In the genomic region with DNA sequence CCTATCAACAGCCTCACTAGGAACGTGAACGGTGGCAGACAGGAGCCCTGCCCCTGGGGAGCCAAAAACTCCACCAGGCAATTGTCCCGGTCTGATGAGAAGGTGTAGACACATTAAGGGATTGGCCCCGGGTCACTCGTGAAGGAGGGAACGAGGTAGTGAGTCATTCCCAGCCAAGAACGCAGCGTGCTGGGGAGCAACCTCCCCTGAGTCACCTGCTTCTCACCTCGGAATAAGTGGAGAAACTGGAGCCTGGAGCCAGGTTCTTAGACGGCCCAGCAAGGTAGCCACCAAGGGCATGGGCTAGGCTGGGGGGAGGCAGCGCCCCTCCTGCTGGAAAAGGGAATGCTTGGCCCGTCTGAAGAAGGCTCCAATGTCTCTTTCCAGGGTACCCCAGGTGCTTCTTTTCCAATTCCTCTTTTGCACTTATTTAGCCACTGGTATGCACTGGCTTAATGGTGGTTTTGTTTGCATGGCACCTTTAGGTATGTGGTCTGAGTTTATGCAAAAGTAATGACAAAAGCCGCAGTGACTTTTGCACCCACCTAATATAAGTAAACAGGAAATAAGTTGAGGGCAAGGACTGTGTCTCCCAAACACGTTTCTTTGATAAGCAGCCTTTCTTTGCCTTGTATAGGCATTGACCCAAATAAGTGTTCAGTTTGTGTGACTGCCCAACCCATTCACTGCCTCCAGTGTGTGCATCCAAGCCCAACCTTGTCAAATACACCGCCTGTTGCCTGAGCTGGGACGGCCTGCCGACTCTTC, we compare ENCODE assay signal across 8 cellular contexts. TPM values are rescaled to one million over a fixed set of nuclear protein-coding genes. Genes with fewer than 3 reads are reported as not detected.
A peak's percentile ranks its signal among the peaks of the same experiment; 100 is the strongest.
DNase-seq lines count a peak whose midpoint lies in the region; ATAC-seq, FAIRE-seq and TF ChIP-seq lines count a peak whose summit lies in the region.

No MANE protein-coding gene starts in this region.

- peaks cover 0 to 20% of the 10 kb centered on the region in 2 experiments; a peak in 2 of 4 replicates for H3K79me2 ChIP-seq in H1 (ENCODE audit: control insufficient read depth in 1 of 2, insufficient read depth in 2 of 2, low read length in 2 of 2)

- no peak overlapping the region for H2BK120ac ChIP-seq in H1 (replicated peaks; ENCODE audit: low read depth, low read length)

- intact Hi-C loops in CD4-positive, alpha-beta memory T cell (cut with micrococcal nuclease) = loop anchor here (1.0 to 5.0 kb wide), 4 partner anchors 10 to 470 kb away; partner anchors contain the start of gene NOL11

- peaks cover 5 to 17% of the 10 kb centered on the region in 2 donors for H3K36me3 Mint-ChIP-seq in CD4-positive, alpha-beta memory T cell
- H3K36me3 Mint-ChIP-seq in nephron (ENCODE audit: low read depth) = peaks cover 5% of the 10 kb centered on the region

- no peak for TF ChIP-seq EP300 in H1 (IDR thresholded peaks at IDR 0.05; ENCODE audit: borderline replicate concordance in 1 of 2, low read depth in 2 of 2, low read length in 2 of 2)

- no peaks in the 10 kb centered on the region for H3K9me3 ChIP-seq in CD4-positive, alpha-beta memory T cell (ENCODE audit: control insufficient read depth in 1 of 2, low read length in 2 of 2)
- no peaks in the 10 kb centered on the region for H3K9me3 ChIP-seq in H1 (ENCODE audit: insufficient read depth in 2 of 2, low read depth in 1 of 2, low read length in 1 of 2)

- H3K4me3 Mint-ChIP-seq in CD4-positive, alpha-beta memory T cell = peak overlapping the region; percentile 86 to 93 (median 89)
- peak overlapping the region; percentile 89 to 94 (median 93) for H3K4me3 Mint-ChIP-seq in nephron

- no peak overlapping the region for H4K5ac ChIP-seq in H1 (ENCODE audit: insufficient read length, low read depth, low read length)

- TF ChIP-seq CTCF in H1 (IDR thresholded peaks at IDR 0.05; ENCODE audit: control extremely low read depth in 1 of 3, insufficient read depth in 1 of 3, low read depth in 1 of 3, low read length in 3 of 3) = peak in 2 of 3 experiments; percentile 22 to 40; a peak in 2 of 4 replicates
- no peak for TF ChIP-seq CTCF in nephron (IDR thresholded peaks at IDR 0.05; ENCODE audit: unreplicated experiment in 3 of 3)

- H2BK15ac ChIP-seq in H1 (ENCODE audit: low read length) = 0 out of 2 replicates have a peak overlapping the region, but pooled peaks have one; percentile 38

- peak in 1 of 2 experiments; percentile 16; a peak in 2 of 4 replicates for TF ChIP-seq RAD21 in H1 (IDR thresholded peaks at IDR 0.05 in 1 of 2, conservative IDR thresholded peaks at IDR 0.05 in 1 of 2; ENCODE audit: low read depth in 2 of 2, low read length in 2 of 2)

- H4K20me1 ChIP-seq in H1 (replicated peaks in 1 of 2; ENCODE audit: control insufficient read depth in 1 of 2, insufficient read depth in 2 of 2, low read length in 2 of 2) = no peaks in the 10 kb centered on the region

- peak overlapping the region; percentile 6; the same call in 1 of the 2 replicates for H2BK5ac ChIP-seq in H1 (ENCODE audit: low read depth, low read length)

- POLR2A ChIA-PET in CD4-positive, alpha-beta memory T cell (lab: Charles Lee; ENCODE audit: partially characterized antibody) = interaction anchor here (0.5 to 1.9 kb wide), 5 partner anchors 9 to 111 kb away, joined by 3 to 13 read pairs (median 3); no protein-coding TSS in a partner anchor
- POLR2A ChIA-PET in H1 (lab: Charles Lee; ENCODE audit: partially characterized antibody) = no interaction called here

- H2BK12ac ChIP-seq in H1 (ENCODE audit: low read depth, low read length) = 0 out of 2 replicates have a peak overlapping the region, but pooled peaks have one; percentile 28

- H3K27ac ChIP-seq in CD4-positive, alpha-beta memory T cell (ENCODE audit: low read depth, low read length) = peak overlapping the region; percentile 84
- H3K27ac ChIP-seq in H1 (ENCODE audit: low read depth, low read length) = no peak overlapping the region

- peak overlapping the region; percentile 54 to 78 for H3K4me3 ChIP-seq in CD4-positive, alpha-beta memory T cell (ENCODE audit: low read length in 2 of 2)
- peak overlapping the region; percentile 66 to 96 (median 84); a peak in 7 of 8 replicates for H3K4me3 ChIP-seq in H1 (ENCODE audit: extremely low read depth in 1 of 4, insufficient read depth in 2 of 4, low read depth in 3 of 4, low read length in 4 of 4)

- WGBS in H1 (ENCODE audit: extremely low coverage in 1 of 2, insufficient coverage in 1 of 2, insufficient read length in 1 of 2, insufficient replicate concordance in 2 of 2, low coverage in 1 of 2, low lambda C conversion rate in 2 of 2, missing lambda C conversion rate in 1 of 2), 2 experiments = 30% methylated on average over 16 of the region's 17 CpGs; no CpG with 5 or more reads in 1 of the 2 experiments

- no peak overlapping the region for H3K23ac ChIP-seq in H1 (ENCODE audit: insufficient read length)

- H3K9me3 Mint-ChIP-seq in CD4-positive, alpha-beta memory T cell = no peaks in the 10 kb centered on the region
- H3K9me3 Mint-ChIP-seq in nephron = no peaks in the 10 kb centered on the region

- peak; percentile 56 to 84 (median 74) for DNase-seq in CD4-positive, alpha-beta memory T cell
- DNase-seq in UCSD-AML1 (lab: John Stamatoyannopoulos, UW; ENCODE audit: unreplicated experiment) = peak; percentile 30
- DNase-seq in H1 (ENCODE audit: low read depth in 1 of 2, low spot score in 2 of 2) = peak; percentile 54 to 63
- DNase-seq in NCI-H1048 (lab: John Stamatoyannopoulos, UW) = no peak
- DNase-seq in DMS153 treated with DMSO at 0.1 percent for 48 hours (lab: John Stamatoyannopoulos, UW; ENCODE audit: unreplicated experiment) = no peak

- no peak overlapping the region for H3K14ac ChIP-seq in H1 (ENCODE audit: insufficient read length)

- ATAC-seq in GM19324 (IDR thresholded peaks at IDR 0.05; ENCODE audit: low FRiP score, unreplicated experiment) (peak; percentile 86), HG03432 (IDR thresholded peaks at IDR 0.05; ENCODE audit: unreplicated experiment) (peak; percentile 54)

- no peak overlapping the region for H2BK20ac ChIP-seq in H1 (ENCODE audit: low read length)

- H3K27me3 ChIP-seq in CD4-positive, alpha-beta memory T cell (ENCODE audit: insufficient read depth, low read length) = no peaks in the 10 kb centered on the region
- no peaks in the 10 kb centered on the region for H3K27me3 ChIP-seq in H1 (replicated peaks in 1 of 4; ENCODE audit: control insufficient read depth in 3 of 4, extremely low read depth in 1 of 4, insufficient read depth in 3 of 4, low read length in 3 of 4)

- H4K91ac ChIP-seq in H1 (replicated peaks; ENCODE audit: insufficient read length, low read length) = peak overlapping the region; percentile 45

- peaks cover 26 to 43% (median 33%) of the 10 kb centered on the region in 4 donors for H3K4me1 Mint-ChIP-seq in CD4-positive, alpha-beta memory T cell
- peaks cover 25% of the 10 kb centered on the region for H3K4me1 Mint-ChIP-seq in nephron

- H3K4me1 ChIP-seq in CD4-positive, alpha-beta memory T cell (ENCODE audit: insufficient read depth, low read length) = peaks cover 46% of the 10 kb centered on the region
- peaks cover 6 to 12% (median 9%) of the 10 kb centered on the region in 4 experiments for H3K4me1 ChIP-seq in H1 (replicated peaks in 1 of 4; ENCODE audit: control insufficient read depth in 3 of 4, insufficient read depth in 4 of 4, low read length in 3 of 4)

- no peak overlapping the region for H3K56ac ChIP-seq in H1 (replicated peaks; ENCODE audit: insufficient read length, low read depth, low read length)

- no peaks in the 10 kb centered on the region for H3K79me1 ChIP-seq in H1 (ENCODE audit: low read depth, low read length)

- no peaks in the 10 kb centered on the region for H3K36me3 ChIP-seq in CD4-positive, alpha-beta memory T cell (ENCODE audit: insufficient read depth, low read length)
- H3K36me3 ChIP-seq in H1 (ENCODE audit: control insufficient read depth in 2 of 4, insufficient read depth in 4 of 4, low read length in 3 of 4) = no peaks in the 10 kb centered on the region

- peak overlapping the region in 1 of 4 experiments; percentile 18; a peak in 2 of 7 replicates for H3K9ac ChIP-seq in H1 (replicated peaks in 1 of 4; ENCODE audit: extremely low read depth in 1 of 4, low read depth in 3 of 4, low read length in 3 of 4)

- no peaks in the 10 kb centered on the region for H3K27me3 Mint-ChIP-seq in CD4-positive, alpha-beta memory T cell
- H3K27me3 Mint-ChIP-seq in nephron (ENCODE audit: low read depth) = peaks cover 9% of the 10 kb centered on the region

- no peak; a peak in 1 of 3 replicates for TF ChIP-seq POLR2A in H1 (IDR thresholded peaks at IDR 0.05; ENCODE audit: control extremely low read depth in 1 of 2, low read depth in 2 of 2, low read length in 2 of 2)

- H3K18ac ChIP-seq in H1 (ENCODE audit: extremely low read depth, low read length) = peak overlapping the region; percentile 39; the same call in 1 of the 2 replicates

- H3K23me2 ChIP-seq in H1 (ENCODE audit: low read depth, low read length) = peaks cover 7% of the 10 kb centered on the region

- peak overlapping the region; percentile 73 to 78 for H3K4me2 ChIP-seq in H1 (ENCODE audit: insufficient read depth in 1 of 2, low read depth in 2 of 2, low read length in 2 of 2)

- no peak overlapping the region for H3K4ac ChIP-seq in H1 (replicated peaks; ENCODE audit: insufficient read length, low read depth, low read length)

- peak overlapping the region; percentile 75 to 98 (median 97) for H3K27ac Mint-ChIP-seq in CD4-positive, alpha-beta memory T cell
- H3K27ac Mint-ChIP-seq in nephron = peak overlapping the region; percentile 73 to 94 (median 94)

- H4K8ac ChIP-seq in H1 (ENCODE audit: extremely low read depth, insufficient read depth, low read length) = peak overlapping the region; percentile 42; the same call in 1 of the 2 replicates

- CTCF ChIA-PET in CD4-positive, alpha-beta memory T cell (lab: Charles Lee; ENCODE audit: partially characterized antibody) = interaction anchor here (1.1 to 1.4 kb wide), 2 partner anchors 46 to 47 kb away, joined by 4 to 8 read pairs; no protein-coding TSS in a partner anchor
- CTCF ChIA-PET in H1 (lab: Charles Lee; ENCODE audit: partially characterized antibody) = interaction anchor here (0.5 to 1.3 kb wide), 3 partner anchors 15 to 133 kb away, joined by 3 read pairs; no protein-coding TSS in a partner anchor

- no peak overlapping the region for H2AFZ ChIP-seq in H1 (ENCODE audit: low read length)

- peak overlapping the region; percentile 14; the same call in 1 of the 2 replicates for H2AK5ac ChIP-seq in H1 (ENCODE audit: low read depth, low read length)

- no peak for FAIRE-seq in H1 (lab: Jason Lieb, UNC)

RNA-seq across cellular contexts. Expression of gene HELZ, which starts 1.8 kb away (rescaled TPM):
- total RNA-seq in CD4-positive, alpha-beta memory T cell = 100 to 1,000 TPM; 100 to 104 TPM
- polyA plus RNA-seq in CD4-positive, alpha-beta memory T cell = 10 to 100 TPM; 32.0 to 72.3 TPM
- 47.3 and 48.7 TPM in 2 replicates for total RNA-seq in H1 (2021; fragmentation: NEBNext Ultra II Directional; extraction: Animal tissue kit (Norgen Biotek cat#: 25700))
- 7.9 and 10.0 TPM in 2 replicates for polyA plus RNA-seq in H1 (2011; rRNA removed)
- polyA plus RNA-seq in H1 (2011; cell fraction: cytosol; rRNA removed) = 10.1 TPM
- 14.5 TPM for polyA plus RNA-seq in H1 (2011; cell fraction: nucleus; rRNA removed)
- 5.4 to 17.7 TPM (median 9.1 TPM) in 4 replicates for polyA plus RNA-seq in H1 (2012, experiment 1 of 2)
- 0.30 TPM for polyA plus RNA-seq in H1 (2012, experiment 2 of 2)
- 12.5 TPM for polyA plus RNA-seq in H1 (2013, experiment 1 of 2)
- polyA plus RNA-seq in H1 (2013, experiment 2 of 2) = 11.5 TPM
- 49.8 and 73.0 TPM in 2 replicates for polyA minus RNA-seq in H1 (2011; rRNA and poly(A)+ RNA removed)
- 30.8 TPM for polyA minus RNA-seq in H1 (2011; cell fraction: cytosol; rRNA and poly(A)+ RNA removed)
- polyA minus RNA-seq in H1 (2011; cell fraction: nucleus; rRNA and poly(A)+ RNA removed) = 62.5 TPM

Comparison
In these comparisons a context has a peak if more than half of its experiments do, and no peak if none do; other contexts are left out.
1. DNase-seq: peak in CD4-positive, alpha-beta memory T cell (5 of 5), UCSD-AML1 (single experiment) and H1 (2 of 2); none in NCI-H1048 (single experiment) and DMS153 treated with DMSO at 0.1 percent for 48 hours (single experiment).
2. CTCF ChIP-seq: peak in H1 (2 of 3); none in nephron (0 of 3).